Comparison of ENCODE assay signal across 19 cellular contexts in the genomic region with DNA sequence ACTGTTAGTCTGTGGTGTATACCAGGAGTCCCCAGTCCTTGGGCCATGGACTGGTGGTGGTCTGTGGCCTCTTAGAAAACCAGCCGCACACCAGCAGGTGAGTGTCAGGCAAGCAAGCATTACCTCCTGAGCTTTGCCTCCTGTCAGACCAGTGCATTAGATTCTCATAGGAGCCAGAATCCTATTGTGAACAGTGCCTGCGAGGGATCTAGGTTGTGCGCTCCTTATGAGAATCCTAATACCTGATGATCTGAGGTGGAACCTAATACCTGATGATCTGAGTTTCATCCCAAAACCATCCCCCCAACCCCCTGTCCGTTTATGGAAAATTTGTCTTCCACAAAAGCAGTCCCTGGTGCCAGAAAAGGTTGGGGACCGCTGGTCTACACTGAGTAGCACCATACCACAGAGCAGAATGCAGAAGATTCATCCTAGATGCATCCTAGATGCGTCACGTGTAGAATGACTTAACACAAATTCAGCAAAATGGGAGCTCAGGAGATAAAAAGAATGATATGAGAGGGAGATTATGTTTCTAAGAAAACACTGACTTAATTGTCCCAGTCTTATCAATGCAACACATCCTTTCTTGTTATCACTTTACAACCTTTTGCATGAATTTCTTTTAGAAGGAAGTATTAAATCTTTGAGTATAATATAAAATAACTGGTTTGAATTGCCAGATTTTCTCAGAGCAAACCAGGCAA.
DNase-seq lines count a peak whose midpoint lies in the region; ATAC-seq lines count a peak whose summit lies in the region.
"Had no signal": no experiment of that assay in that cellular context is flagged by ENCODE, and none has a peak within 500 bp of the region (broad histone marks: within the 10 kb centered on the region; RNA-seq: fewer than 3 reads in every experiment).

No MANE protein-coding gene starts in this region.

- H3K27me3 Mint-ChIP-seq in stimulated activated naive CD8-positive, alpha-beta T cell treated with anti-CD3 and anti-CD28 coated beads, Interleukin-15, Interleukin-2, amounts not matched to agents 100 ng/mL and 50 ng/mL, for 24 hours = no peaks in the 10 kb centered on the region
- no peaks in the 10 kb centered on the region for H3K27me3 Mint-ChIP-seq in effector memory CD8-positive, alpha-beta T cell

- H3K36me3 Mint-ChIP-seq in stimulated activated naive CD8-positive, alpha-beta T cell treated with anti-CD3 and anti-CD28 coated beads, Interleukin-15, Interleukin-2, amounts not matched to agents 100 ng/mL and 50 ng/mL, for 24 hours (ENCODE audit: low read depth) = peaks cover 43% of the 10 kb centered on the region
- H3K36me3 Mint-ChIP-seq in effector memory CD8-positive, alpha-beta T cell (ENCODE audit: insufficient read depth) = peaks cover 48% of the 10 kb centered on the region

- H3K9me3 Mint-ChIP-seq in stimulated activated naive CD8-positive, alpha-beta T cell treated with anti-CD3 and anti-CD28 coated beads, Interleukin-15, Interleukin-2, amounts not matched to agents 100 ng/mL and 50 ng/mL, for 24 hours = no peaks in the 10 kb centered on the region
- no peaks in the 10 kb centered on the region for H3K9me3 Mint-ChIP-seq in effector memory CD8-positive, alpha-beta T cell

- ATAC-seq in stimulated activated naive CD8-positive, alpha-beta T cell treated with anti-CD3 and anti-CD28 coated beads, Interleukin-15, Interleukin-2, amounts not matched to agents 100 U/mL and 50 U/mL, for 24 hours = no peak
- ATAC-seq in effector memory CD8-positive, alpha-beta T cell (replicated peaks) = no peak
- no peak for ATAC-seq in HG03039 (IDR thresholded peaks at IDR 0.05; ENCODE audit: unreplicated experiment)
- ATAC-seq: HCT116, PC-3 had no signal

- DNase-seq in stimulated activated naive CD8-positive, alpha-beta T cell treated with anti-CD3 and anti-CD28 coated beads, Interleukin-15, Interleukin-2, amounts not matched to agents 100 U/mL and 50 U/mL, for 24 hours = no peak
- DNase-seq in OCI-M1 (lab: John Stamatoyannopoulos, UW) = peak; percentile 29
- no peak for DNase-seq in effector memory CD8-positive, alpha-beta T cell
- no peak for DNase-seq in NCI-H526 (lab: John Stamatoyannopoulos, UW)
- no peak for DNase-seq in SW 1271 (lab: John Stamatoyannopoulos, UW)
- DNase-seq: C1 segment of cervical spinal cord, COR-L47, DMS 273 treated with DMSO at 0.1 percent for 48 hours, DND-41, GOT3, NCI-H1105 treated with DMSO at 0.1 percent for 48 hours, NCI-H1694, NCI-H2227 treated with DMSO at 0.1 percent for 48 hours, NCI-H510A treated with DMSO at 0.1 percent for 48 hours, PC-3, SIG-M5 had no signal

- peak overlapping the region; percentile 19 for H3K27ac Mint-ChIP-seq in stimulated activated naive CD8-positive, alpha-beta T cell treated with anti-CD3 and anti-CD28 coated beads, Interleukin-15, Interleukin-2, amounts not matched to agents 100 ng/mL and 50 ng/mL, for 24 hours
- peak overlapping the region; percentile 31 to 38 for H3K27ac Mint-ChIP-seq in effector memory CD8-positive, alpha-beta T cell

- no peak overlapping the region for H3K4me3 Mint-ChIP-seq in stimulated activated naive CD8-positive, alpha-beta T cell treated with anti-CD3 and anti-CD28 coated beads, Interleukin-15, Interleukin-2, amounts not matched to agents 100 ng/mL and 50 ng/mL, for 24 hours
- H3K4me3 Mint-ChIP-seq in effector memory CD8-positive, alpha-beta T cell = no peak overlapping the region

- H3K4me1 Mint-ChIP-seq in stimulated activated naive CD8-positive, alpha-beta T cell treated with anti-CD3 and anti-CD28 coated beads, Interleukin-15, Interleukin-2, amounts not matched to agents 100 ng/mL and 50 ng/mL, for 24 hours (ENCODE audit: low read depth) = peaks cover 29% of the 10 kb centered on the region
- peaks cover 21 to 22% of the 10 kb centered on the region in 2 donors for H3K4me1 Mint-ChIP-seq in effector memory CD8-positive, alpha-beta T cell (ENCODE audit: low read depth in 2 of 2)
